Comparison of ENCODE assay signal across 8 cellular contexts in the genomic region with DNA sequence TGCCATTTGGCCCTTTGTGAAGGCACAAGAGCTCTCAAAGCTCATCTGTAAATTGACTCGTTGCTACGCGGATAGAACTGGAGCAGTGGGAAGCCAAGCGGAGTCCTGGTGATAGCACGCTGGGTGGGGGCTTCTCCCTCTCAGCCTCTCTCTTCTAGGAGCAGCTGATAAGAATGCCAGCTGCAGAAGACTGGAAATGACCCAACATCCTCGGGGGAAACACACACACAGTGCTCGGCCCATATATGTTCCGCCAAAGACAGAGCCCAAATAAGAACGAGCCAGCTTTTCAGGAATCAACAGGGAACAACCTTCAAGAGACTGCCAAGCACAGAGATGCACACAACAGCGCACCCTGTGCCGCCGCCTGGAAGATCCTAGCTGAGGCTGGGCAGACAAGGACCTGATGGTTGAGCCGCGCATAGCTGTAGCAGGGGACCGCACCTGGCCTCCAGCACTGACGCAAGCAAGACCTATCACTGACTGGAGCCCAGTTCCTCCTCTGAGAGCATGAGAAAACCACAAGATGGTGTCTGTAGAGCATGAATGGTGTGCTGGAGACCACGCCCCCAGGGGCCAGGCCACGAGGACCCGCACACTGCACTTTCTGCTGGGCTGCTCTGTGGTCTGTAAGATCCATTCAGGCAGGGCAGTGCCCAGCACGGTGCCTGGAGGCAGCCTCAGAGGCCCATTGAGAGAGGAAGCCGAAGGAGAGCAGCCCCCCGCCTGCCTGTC. TPM values are rescaled to one million over a fixed set of nuclear protein-coding genes. Genes with fewer than 3 reads are reported as not detected.
A peak's percentile ranks its signal among the peaks of the same experiment; 100 is the strongest.
DNase-seq lines count a peak whose midpoint lies in the region; ATAC-seq, FAIRE-seq and TF ChIP-seq lines count a peak whose summit lies in the region.

No MANE protein-coding gene starts in this region.

- TF ChIP-seq EP300 in K562 (IDR thresholded peaks at IDR 0.05; ENCODE audit: low read length), result no peak

- TF ChIP-seq POLR2A in K562 (conservative IDR thresholded peaks at IDR 0.05), result no peak

- H3K27ac ChIP-seq in CD8-positive, alpha-beta T cell (ENCODE audit: low read depth, low read length), result peak overlapping the region; percentile 0
- peak overlapping the region; percentile 61 for H3K27ac ChIP-seq in K562 (ENCODE audit: extremely low read depth, low read depth, low read length)
- peak overlapping the region; percentile 10 to 49 for H3K27ac ChIP-seq in thoracic aorta

- H3K4me3 Mint-ChIP-seq in CD8-positive, alpha-beta T cell, result peak overlapping the region; percentile 71
- peak overlapping the region; percentile 88 for H3K4me3 Mint-ChIP-seq in T-helper 17 cell

- H3K79me2 ChIP-seq in K562 (ENCODE audit: control insufficient read depth, insufficient read depth, low read length), result peaks cover 96% of the 10 kb centered on the region

- BruUV-seq in K562 (replicated peaks; lab: Mats Ljungman, UMichigan), result no TSS peak

- DNase-seq in CD8-positive, alpha-beta T cell, result peak; percentile 27 to 80 (median 55)
- DNase-seq in T-helper 17 cell, result peak in 2 of 3 donors; percentile 56 to 58
- peak; percentile 54 to 85 (median 68) for DNase-seq in K562 (ENCODE audit: extremely low read depth in 1 of 4, low spot score in 3 of 4)
- peak; percentile 49 to 82 (median 62) for DNase-seq in mucosa of descending colon
- no peak for DNase-seq in thoracic aorta (ENCODE audit: low spot score)
- DNase-seq in HTR-8/SVneo (ENCODE audit: insufficient read length, low spot score), result no peak

- peak overlapping the region; percentile 77 for H3K4me2 ChIP-seq in K562 (ENCODE audit: insufficient read depth, low read length)

- H3K27ac Mint-ChIP-seq in CD8-positive, alpha-beta T cell, result peak overlapping the region; percentile 94
- peak overlapping the region; percentile 97 for H3K27ac Mint-ChIP-seq in T-helper 17 cell

- POLR2A ChIA-PET in CD8-positive, alpha-beta T cell (lab: Charles Lee), result interaction anchor here (1.0 to 2.0 kb wide), 6 partner anchors 11 to 71 kb away, joined by 3 to 10 read pairs (median 6); a partner anchor contains a TSS
- POLR2A ChIA-PET in K562 (lab: Yijun Ruan, JAX), result interaction anchor here (0.6 to 1.9 kb wide), 5 partner anchors 10 to 26 kb away, joined by 3 to 8 read pairs (median 3); no protein-coding TSS in a partner anchor

- H3K4me1 Mint-ChIP-seq in CD8-positive, alpha-beta T cell (ENCODE audit: low read depth), result peaks cover 81% of the 10 kb centered on the region
- H3K4me1 Mint-ChIP-seq in T-helper 17 cell, result peaks cover 57% of the 10 kb centered on the region

- H3K4me1 ChIP-seq in CD8-positive, alpha-beta T cell (ENCODE audit: insufficient read depth, low read length), result peaks cover 77% of the 10 kb centered on the region
- H3K4me1 ChIP-seq in K562 (replicated peaks in 1 of 2; ENCODE audit: control insufficient read depth in 2 of 2, insufficient read depth in 2 of 2, low read length in 2 of 2) (peaks cover 55 to 74% of the 10 kb centered on the region in 2 experiments), mucosa of descending colon (ENCODE audit: low read depth) (peaks cover 64% of the 10 kb centered on the region), thoracic aorta (ENCODE audit: control insufficient read depth in 1 of 2, low read depth in 2 of 2) (peaks cover 33 to 65% of the 10 kb centered on the region in 2 donors)

- H3K27me3 ChIP-seq in CD8-positive, alpha-beta T cell (ENCODE audit: insufficient read depth, low read length), result no peaks in the 10 kb centered on the region
- H3K27me3 ChIP-seq in K562 (ENCODE audit: control insufficient read depth in 2 of 2, insufficient read depth in 2 of 2, low read length in 2 of 2) (no peaks in the 10 kb centered on the region), thoracic aorta (replicated peaks; ENCODE audit: insufficient read depth) (no peaks in the 10 kb centered on the region)

- in situ Hi-C loops in K562 (cut with MboI), result no loop called here

- peak; percentile 99 for FAIRE-seq in K562 (lab: Jason Lieb, UNC)
- no peak for FAIRE-seq in HTR-8/SVneo (lab: Jason Lieb, UNC)

- intact Hi-C loops in CD8-positive, alpha-beta T cell (cut with DNase I, micrococcal nuclease), result no loop called here
- intact Hi-C loops in K562 (cut with micrococcal nuclease), result loop anchor here (2.0 kb wide), 1 partner anchor 41 kb away; a partner anchor contains a TSS
- intact Hi-C loops in mucosa of descending colon (cut with DNase I, micrococcal nuclease), result no loop called here

- TF ChIP-seq CTCF in CD8-positive, alpha-beta T cell (IDR thresholded peaks at IDR 0.05), result no peak
- TF ChIP-seq CTCF in K562 (IDR thresholded peaks at IDR 0.05 in 2 of 3, conservative IDR thresholded peaks at IDR 0.05 in 1 of 3; ENCODE audit: insufficient read depth in 2 of 3, low read depth in 1 of 3, low read length in 3 of 3) (peak in 2 of 3 experiments; percentile 25 to 37; a peak in 3 of 6 replicates), mucosa of descending colon (IDR thresholded peaks at IDR 0.05) (no peak), thoracic aorta (IDR thresholded peaks at IDR 0.05) (no peak)

- peaks cover 51% of the 10 kb centered on the region for H4K20me1 ChIP-seq in K562 (replicated peaks; ENCODE audit: control insufficient read depth, insufficient read depth, low read length)

- 8% methylated on average over 20 of the region's 22 CpGs for WGBS in K562 (ENCODE audit: insufficient coverage, low coverage, missing lambda C conversion rate)

- no peaks in the 10 kb centered on the region for H3K27me3 Mint-ChIP-seq in CD8-positive, alpha-beta T cell (ENCODE audit: low read depth)
- no peaks in the 10 kb centered on the region for H3K27me3 Mint-ChIP-seq in T-helper 17 cell

- H3K9ac ChIP-seq in K562 (ENCODE audit: insufficient read depth in 1 of 2, low read depth in 2 of 2, low read length in 2 of 2), result peak overlapping the region; percentile 18 to 75

- no peaks in the 10 kb centered on the region for H3K9me3 ChIP-seq in CD8-positive, alpha-beta T cell (ENCODE audit: low read length)
- H3K9me3 ChIP-seq in T-helper 17 cell (ENCODE audit: control insufficient read depth, low read length, poor library complexity, severe bottlenecking) (no peaks in the 10 kb centered on the region), K562 (replicated peaks; ENCODE audit: control insufficient read depth, insufficient read depth, low read depth, low read length) (no peaks in the 10 kb centered on the region), mucosa of descending colon (no peaks in the 10 kb centered on the region), thoracic aorta (no peaks in the 10 kb centered on the region)

- H3K9me3 Mint-ChIP-seq in CD8-positive, alpha-beta T cell, result no peaks in the 10 kb centered on the region

- peak overlapping the region; percentile 42 for H2AFZ ChIP-seq in K562 (ENCODE audit: low read depth, low read length)

- CTCF ChIA-PET in CD8-positive, alpha-beta T cell (lab: Charles Lee), result interaction anchor here (0.5 to 1.8 kb wide), 4 partner anchors 11 to 26 kb away, joined by 3 to 6 read pairs (median 4); no protein-coding TSS in a partner anchor
- CTCF ChIA-PET in K562 (lab: Yijun Ruan, JAX; ENCODE audit: low intra/inter-chr PET ratio), result no interaction called here

- peak in 1 of 2 experiments; percentile 51; a peak in 2 of 4 replicates for TF ChIP-seq RAD21 in K562 (CRISPR knock-in tag; conservative IDR thresholded peaks at IDR 0.05 in 1 of 2, IDR thresholded peaks at IDR 0.05 in 1 of 2)

- H3K4me3 ChIP-seq in CD8-positive, alpha-beta T cell (ENCODE audit: low read depth, low read length), result peak overlapping the region; percentile 12
- H3K4me3 ChIP-seq in K562 (peak overlapping the region; percentile 7; the same call in 1 of the 2 replicates), mucosa of descending colon (no peak overlapping the region), thoracic aorta (peak overlapping the region; percentile 54)

- no peaks in the 10 kb centered on the region for H3K36me3 ChIP-seq in CD8-positive, alpha-beta T cell (ENCODE audit: insufficient read depth, low read length)
- H3K36me3 ChIP-seq in K562 (ENCODE audit: control insufficient read depth, insufficient read depth, low read length) (peaks cover 13% of the 10 kb centered on the region; the same call in 2 of the 3 replicates), mucosa of descending colon (ENCODE audit: low read depth) (no peaks in the 10 kb centered on the region), thoracic aorta (no peaks in the 10 kb centered on the region)

- peak; percentile 47 for ATAC-seq in CD8-positive, alpha-beta T cell
- peak; percentile 51 for ATAC-seq in GM19395 (IDR thresholded peaks at IDR 0.05; ENCODE audit: unreplicated experiment)
- peak; percentile 28 for ATAC-seq in HG03520 (IDR thresholded peaks at IDR 0.05; ENCODE audit: unreplicated experiment)
- ATAC-seq in T-helper 17 cell, result peak; percentile 72
- ATAC-seq in K562, result peak; percentile 82
- ATAC-seq in mucosa of descending colon, result peak; percentile 50
- ATAC-seq in thoracic aorta (ENCODE audit: insufficient number of reproducible peaks, low FRiP score, low read depth), result no peak

- no peaks in the 10 kb centered on the region for H3K36me3 Mint-ChIP-seq in CD8-positive, alpha-beta T cell
- no peaks in the 10 kb centered on the region for H3K36me3 Mint-ChIP-seq in T-helper 17 cell (ENCODE audit: low read depth)

- no peaks in the 10 kb centered on the region for H3K9me1 ChIP-seq in K562 (ENCODE audit: control insufficient read depth, insufficient read depth, low read length)

RNA-seq across cellular contexts. Expression of a gene that starts 16.0 kb away (rescaled TPM):
- total RNA-seq in CD8-positive, alpha-beta T cell, result 10 to 100 TPM; 92.3 to 95.4 TPM
- total RNA-seq in T-helper 17 cell (10 to 100 TPM; 68.1 to 75.9 TPM), K562 (2014; rRNA removed) (18.5 and 24.4 TPM in 2 replicates), K562 (2014; rRNA removed; fragmentation: Illumina TruSeq; extraction: Trizol) (27.8 and 28.4 TPM in 2 replicates), K562 (2015; rRNA removed; fragmentation: Illumina TruSeq; extraction: Trizol) (25.7 and 27.3 TPM in 2 replicates), K562 (2021) (40.1 and 44.5 TPM in 2 replicates), mucosa of descending colon (10 to 100 TPM; 34.6 to 45.8 (median 44.0) TPM), thoracic aorta (10 to 100 TPM; 66.9 to 85.3 TPM)
- 132 and 248 TPM in 2 replicates for total RNA-seq in K562 (2011; cell fraction: chromatin; rRNA removed; ENCODE audit: low replicate concordance)
- total RNA-seq in K562 (2011; cell fraction: nucleolus; rRNA removed), result 136 and 163 TPM in 2 replicates
- 156 and 184 TPM in 2 replicates for total RNA-seq in K562 (2011; cell fraction: nucleoplasm; rRNA removed)
- polyA plus RNA-seq in K562 (2011; rRNA removed) (28.0 and 40.1 TPM in 2 replicates), K562 (2014; fragmentation: Illumina TruSeq; extraction: Trizol) (31.3 and 34.3 TPM in 2 replicates), K562 (2014; fragmentation: Nextera tagmentation; extraction: Ambion mirVana) (10 to 100 TPM; 15.0 to 16.1 TPM), K562 (2014; rRNA removed) (19.3 and 29.4 TPM in 2 replicates)
- 41.7 and 60.4 TPM in 2 replicates for polyA plus RNA-seq in K562 (2011; cell fraction: cytosol; rRNA removed)
- 28.4 and 51.0 TPM in 2 replicates for polyA plus RNA-seq in K562 (2011; cell fraction: nucleus; rRNA removed)
- 23.2 and 28.7 TPM in 2 replicates for polyA plus RNA-seq in K562 (2012)
- polyA minus RNA-seq in K562 (2011; rRNA and poly(A)+ RNA removed), result 54.7 and 61.3 TPM in 2 replicates
- polyA minus RNA-seq in K562 (2011; cell fraction: cytosol; rRNA and poly(A)+ RNA removed), result 47.2 and 51.0 TPM in 2 replicates
- 20.2 and 28.9 TPM in 2 replicates for polyA minus RNA-seq in K562 (2011; cell fraction: nucleus; rRNA and poly(A)+ RNA removed)

RNA-seq across cellular contexts. Expression of a gene that starts 39.7 kb away (rescaled TPM):
- total RNA-seq in CD8-positive, alpha-beta T cell, result 10 to 100 TPM; 65.6 to 68.0 TPM
- total RNA-seq in T-helper 17 cell (10 to 100 TPM; 36.4 to 41.8 TPM), K562 (2014; rRNA removed) (12.9 and 15.2 TPM in 2 replicates), K562 (2014; rRNA removed; fragmentation: Illumina TruSeq; extraction: Trizol) (3.7 and 4.6 TPM in 2 replicates), K562 (2015; rRNA removed; fragmentation: Illumina TruSeq; extraction: Trizol) (7.1 and 7.5 TPM in 2 replicates), K562 (2021) (15.1 and 16.5 TPM in 2 replicates), mucosa of descending colon (10 to 100 TPM; 10.8 to 12.0 (median 11.2) TPM), thoracic aorta (10 to 100 TPM in 1 of 2 donors, 1 to 10 TPM in 1; 9.6 to 14.2 TPM)
- total RNA-seq in K562 (2011; cell fraction: chromatin; rRNA removed; ENCODE audit: low replicate concordance), result 31.4 and 62.0 TPM in 2 replicates
- total RNA-seq in K562 (2011; cell fraction: nucleolus; rRNA removed), result 34.2 and 40.0 TPM in 2 replicates
- total RNA-seq in K562 (2011; cell fraction: nucleoplasm; rRNA removed), result 27.1 and 33.1 TPM in 2 replicates
- polyA plus RNA-seq in K562 (2011; rRNA removed) (5.6 and 6.1 TPM in 2 replicates), K562 (2014; fragmentation: Illumina TruSeq; extraction: Trizol) (6.2 and 8.4 TPM in 2 replicates), K562 (2014; fragmentation: Nextera tagmentation; extraction: Ambion mirVana) (under 1 TPM; 0.71 to 0.86 TPM), K562 (2014; rRNA removed) (8.4 and 9.0 TPM in 2 replicates)
- 5.8 and 11.0 TPM in 2 replicates for polyA plus RNA-seq in K562 (2011; cell fraction: cytosol; rRNA removed)
- 6.6 and 9.2 TPM in 2 replicates for polyA plus RNA-seq in K562 (2011; cell fraction: nucleus; rRNA removed)
- 5.5 and 7.2 TPM in 2 replicates for polyA plus RNA-seq in K562 (2012)
- polyA minus RNA-seq in K562 (2011; rRNA and poly(A)+ RNA removed), result 5.4 and 10.0 TPM in 2 replicates
- polyA minus RNA-seq in K562 (2011; cell fraction: cytosol; rRNA and poly(A)+ RNA removed), result 10.9 and 11.5 TPM in 2 replicates
- 13.2 and 20.2 TPM in 2 replicates for polyA minus RNA-seq in K562 (2011; cell fraction: nucleus; rRNA and poly(A)+ RNA removed)

RNA-seq across cellular contexts. Expression of a gene that starts 46.0 kb away (rescaled TPM):
- total RNA-seq in CD8-positive, alpha-beta T cell, result 10 to 100 TPM; 68.7 to 68.9 TPM
- total RNA-seq in T-helper 17 cell, result 10 to 100 TPM; 50.1 to 63.7 TPM
- total RNA-seq in K562 (2011; cell fraction: chromatin; rRNA removed; ENCODE audit: low replicate concordance), result 69.6 and 152 TPM in 2 replicates
- 74.1 and 82.9 TPM in 2 replicates for total RNA-seq in K562 (2011; cell fraction: nucleolus; rRNA removed)
- total RNA-seq in K562 (2011; cell fraction: nucleoplasm; rRNA removed), result 82.4 and 95.0 TPM in 2 replicates
- total RNA-seq in K562 (2014; rRNA removed), result 7.8 and 9.6 TPM in 2 replicates
- total RNA-seq in K562 (2014; rRNA removed; fragmentation: Illumina TruSeq; extraction: Trizol), result 4.5 and 6.9 TPM in 2 replicates
- 10.1 and 10.8 TPM in 2 replicates for total RNA-seq in K562 (2015; rRNA removed; fragmentation: Illumina TruSeq; extraction: Trizol)
- 76.7 and 85.1 TPM in 2 replicates for total RNA-seq in K562 (2021)
- polyA plus RNA-seq in K562 (2011; rRNA removed), result 4.9 and 9.0 TPM in 2 replicates
- 5.3 and 7.6 TPM in 2 replicates for polyA plus RNA-seq in K562 (2011; cell fraction: cytosol; rRNA removed)
- polyA plus RNA-seq in K562 (2011; cell fraction: nucleus; rRNA removed), result 47.7 and 60.8 TPM in 2 replicates
- polyA plus RNA-seq in K562 (2012), result 37.7 and 48.9 TPM in 2 replicates
- polyA plus RNA-seq in K562 (2014; fragmentation: Illumina TruSeq; extraction: Trizol), result 26.3 and 41.8 TPM in 2 replicates
- polyA plus RNA-seq in K562 (2014; fragmentation: Nextera tagmentation; extraction: Ambion mirVana), result under 1 TPM; 0.60 to 0.75 TPM
- 34.3 and 36.7 TPM in 2 replicates for polyA plus RNA-seq in K562 (2014; rRNA removed)
- 4.3 and 4.9 TPM in 2 replicates for polyA minus RNA-seq in K562 (2011; rRNA and poly(A)+ RNA removed)
- 24.6 and 35.2 TPM in 2 replicates for polyA minus RNA-seq in K562 (2011; cell fraction: cytosol; rRNA and poly(A)+ RNA removed)
- polyA minus RNA-seq in K562 (2011; cell fraction: nucleus; rRNA and poly(A)+ RNA removed), result 23.3 and 23.4 TPM in 2 replicates
- 10 to 100 TPM; 36.3 to 43.0 (median 38.8) TPM for total RNA-seq in mucosa of descending colon
- total RNA-seq in thoracic aorta, result 10 to 100 TPM in 1 of 2 donors, 1 to 10 TPM in 1; 9.3 to 18.4 TPM

Comparison
In these comparisons a context has a peak if more than half of its experiments do, and no peak if none do; other contexts are left out.
1. DNase-seq: peak in CD8-positive, alpha-beta T cell (7 of 7), T-helper 17 cell (2 of 3), K562 (4 of 4) and mucosa of descending colon (3 of 3); none in thoracic aorta (single experiment) and HTR-8/SVneo (single experiment).
2. H3K27ac ChIP-seq: peak in every context shown above with its lines; median percentile 61 in K562; 30 in thoracic aorta; 0 in CD8-positive, alpha-beta T cell.
3. CTCF ChIP-seq: peak in K562 (2 of 3); none in CD8-positive, alpha-beta T cell (single experiment), mucosa of descending colon (single experiment) and thoracic aorta (single experiment).